Comparison of ENCODE assay signal across 8 cellular contexts in the genomic region with DNA sequence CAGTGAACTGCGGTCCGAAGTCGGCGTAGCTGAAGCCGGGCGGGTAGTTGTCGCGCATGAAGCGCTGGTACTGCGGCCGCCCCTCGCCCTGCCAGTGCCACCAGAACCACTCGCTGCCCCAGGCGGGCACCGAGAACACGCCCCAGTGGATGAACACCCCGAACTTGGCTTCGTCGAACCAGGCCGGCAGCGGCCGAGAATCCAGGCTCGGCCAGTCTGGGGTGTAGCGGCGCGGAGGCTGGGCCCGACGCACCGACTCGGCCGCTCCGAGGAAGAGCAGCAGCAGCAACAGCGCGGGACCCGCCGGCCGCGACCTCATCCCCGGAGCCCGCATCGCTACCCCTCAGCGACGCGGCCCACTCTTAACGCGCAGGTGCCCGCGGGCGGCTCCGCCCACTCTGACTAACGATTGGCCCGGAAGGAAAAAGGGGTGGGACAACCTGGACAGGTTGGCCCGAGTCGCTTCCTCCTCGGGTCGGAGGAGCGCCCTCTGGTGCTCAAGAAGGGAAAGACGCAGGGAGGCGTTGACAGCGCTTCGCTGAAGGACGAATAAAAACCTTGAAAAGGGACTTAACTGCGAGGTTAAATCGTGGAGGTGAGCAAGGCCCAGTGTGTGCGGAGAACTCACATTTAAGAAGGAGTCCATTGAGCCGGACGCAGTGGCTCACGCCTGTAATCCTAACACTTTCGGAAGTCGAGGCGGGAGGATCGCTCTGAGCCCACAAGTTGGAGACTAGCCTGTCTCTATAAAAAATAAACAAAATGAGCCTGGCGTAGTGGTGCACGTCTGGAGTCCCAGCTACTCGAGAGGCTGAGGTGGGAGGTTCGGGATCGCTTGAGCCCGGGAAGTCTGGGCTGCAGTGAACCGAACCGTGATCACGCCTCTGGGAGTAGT. TPM values are rescaled to one million over a fixed set of nuclear protein-coding genes. Genes with fewer than 3 reads are reported as not detected.
DNase-seq lines count a peak whose midpoint lies in the region; ATAC-seq and FAIRE-seq lines count a peak whose summit lies in the region.

A gene (minus strand): TSS at position 338 of the 895 bp plus-strand sequence. CDS start 4 bp downstream, at position 334.

- peak; percentile 79 for FAIRE-seq in endometrium (lab: Jason Lieb, UNC)

- WGBS in mesodermal cell (ENCODE audit: insufficient coverage in 2 of 2), 2 experiments: 13 to 15% methylated on average over 63 to 70 of the region's 81 CpGs

- H3K27ac ChIP-seq in mesodermal cell (ENCODE audit: low read depth, low read length, severe bottlenecking): no peak within 1 kb of the TSS

- no peaks in the 10 kb centered on the region for H3K9me3 ChIP-seq in mesodermal cell (ENCODE audit: control insufficient read depth, low read length)

- ATAC-seq in GM19468 (IDR thresholded peaks at IDR 0.05; ENCODE audit: extremely low read depth, unreplicated experiment): peak; percentile 93

- H3K36me3 ChIP-seq in mesodermal cell (ENCODE audit: control insufficient read depth, insufficient read depth, low read length): no peaks in the 10 kb centered on the region

- peak within 1 kb of the TSS; percentile 59 for H3K4me3 ChIP-seq in mesodermal cell (ENCODE audit: extremely low read depth, insufficient read depth, low read length, poor library complexity, severe bottlenecking)

- H3K4me1 ChIP-seq in mesodermal cell (ENCODE audit: control insufficient read depth, insufficient read depth, low read length, poor library complexity, severe bottlenecking): no peaks in the 10 kb centered on the region

- DNase-seq in COR-L47 (lab: John Stamatoyannopoulos, UW) (peak; percentile 93), HT-29 (ENCODE audit: low spot score) (peak; percentile 96), NOMO-1 treated with DMSO at 0.1 percent for 48 hours (lab: John Stamatoyannopoulos, UW; ENCODE audit: unreplicated experiment) (peak; percentile 96)
- peak; percentile 81 for DNase-seq in activated CD8-positive, alpha-beta memory T cell treated with anti-CD3 and anti-CD28 coated beads, Interleukin-2, amount 50 U/mL, for 1 hour (ENCODE audit: extremely low read depth)
- DNase-seq in stimulated activated CD8-positive, alpha-beta memory T cell treated with anti-CD3 and anti-CD28 coated beads, Interleukin-15, amount 100 ng/mL, for 4 hours (ENCODE audit: low read depth in 2 of 2): peak; percentile 89 to 93

RNA-seq across cellular contexts. Expression of the gene that starts here (rescaled TPM):
- total RNA-seq in HT-29 (2014; rRNA removed; shearing (Covaris generic)): 39.2 and 42.7 TPM in 2 replicates
- polyA plus RNA-seq in mesodermal cell (2013, experiment 1 of 2): 4.1 TPM
- polyA plus RNA-seq in mesodermal cell (2013, experiment 2 of 2): 3.3 TPM
